19 cellular contexts compared by ENCODE assay signal in the genomic region with DNA sequence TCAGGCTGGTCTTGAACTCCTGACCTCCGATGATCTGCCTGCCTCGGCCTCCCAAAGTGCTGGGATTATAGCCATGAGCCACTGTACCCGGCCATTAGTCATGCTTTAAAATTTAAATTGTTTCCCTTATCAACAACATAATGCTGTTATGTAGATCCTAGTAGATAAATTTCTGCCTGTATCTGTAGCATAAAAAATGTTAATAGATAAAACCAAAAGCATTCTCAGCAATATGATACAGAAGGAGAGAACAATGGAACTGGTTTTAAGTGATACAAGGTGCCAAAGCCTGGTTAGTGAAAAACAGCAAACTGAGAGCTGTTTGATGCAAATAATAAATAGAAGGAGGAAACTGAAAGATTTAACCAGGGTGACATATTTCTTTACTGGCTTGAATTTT.
"Had no signal": no experiment of that assay in that cellular context is flagged by ENCODE, and none has a peak within 500 bp of the region (broad histone marks: within the 10 kb centered on the region; RNA-seq: fewer than 3 reads in every experiment).

No MANE protein-coding gene starts in this region.

- H3K4me3 Mint-ChIP-seq: activated CD4-positive, alpha-beta T cell treated with anti-CD3 and anti-CD28 coated beads, Interleukin-2, amount 10 ng/mL, durations not matched to agents 7 days and 5 days; brain; central memory CD8-positive, alpha-beta T cell; nephron had no signal

- H3K27ac ChIP-seq: epithelial cell of prostate, gastroesophageal sphincter, sigmoid colon, stomach, thoracic aorta had no signal

- H3K27me3 ChIP-seq: gastroesophageal sphincter, sigmoid colon, stomach had no signal

- H3K4me1 Mint-ChIP-seq: activated CD4-positive, alpha-beta T cell treated with anti-CD3 and anti-CD28 coated beads, Interleukin-2, amount 10 ng/mL, durations not matched to agents 7 days and 5 days; brain had no signal

- H3K9me3 Mint-ChIP-seq: activated CD4-positive, alpha-beta T cell treated with anti-CD3 and anti-CD28 coated beads, Interleukin-2, amount 10 ng/mL, durations not matched to agents 7 days and 5 days; activated T-helper 2 cell treated with anti-CD3 and anti-CD28 coated beads, Interferon-gamma antibody, Interleukin-2, Interleukin-4, amounts not matched to agents 10 μg/mL and 5 μg/mL and 100 μg/mL, durations not matched to agents 14 hours and 24 hours and 36 hours; central memory CD8-positive, alpha-beta T cell; nephron had no signal

- H3K27me3 Mint-ChIP-seq: activated CD4-positive, alpha-beta T cell treated with anti-CD3 and anti-CD28 coated beads, Interleukin-2, amount 10 ng/mL, durations not matched to agents 7 days and 5 days; brain; central memory CD8-positive, alpha-beta T cell had no signal

- H3K4me1 ChIP-seq: gastroesophageal sphincter, sigmoid colon, stomach had no signal

- H3K4me3 ChIP-seq: gastroesophageal sphincter, sigmoid colon, stomach, thoracic aorta had no signal

- ATAC-seq: gastroesophageal sphincter, left lobe of liver had no signal

- DNase-seq: activated CD4-positive, alpha-beta T cell treated with anti-CD3 and anti-CD28 coated beads, Interleukin-2, amount 10 ng/mL, durations not matched to agents 7 days and 5 days; activated CD4-positive, CD25-positive, alpha-beta regulatory T cell; activated naive CD4-positive, alpha-beta T cell treated with anti-CD3 and anti-CD28 coated beads, Interleukin-2, amount 50 U/mL, for 16 hours; amygdala; effector memory CD4-positive, alpha-beta T cell; islet precursor cell; occipital lobe; sigmoid colon; stimulated activated CD4-positive, alpha-beta T cell treated with anti-CD3 and anti-CD28 coated beads, Interleukin-4, amount 100 ng/mL, for 1 hour; stimulated activated CD8-positive, alpha-beta memory T cell treated with anti-CD3 and anti-CD28 coated beads, Interleukin-4, amount 100 ng/mL, for 48 hours; stomach had no signal

- H3K27ac Mint-ChIP-seq: activated CD4-positive, alpha-beta T cell treated with anti-CD3 and anti-CD28 coated beads, Interleukin-2, amount 10 ng/mL, durations not matched to agents 7 days and 5 days; activated T-helper 2 cell treated with anti-CD3 and anti-CD28 coated beads, Interferon-gamma antibody, Interleukin-2, Interleukin-4, amounts not matched to agents 10 μg/mL and 5 μg/mL and 100 μg/mL, durations not matched to agents 14 hours and 24 hours and 36 hours had no signal

- H3K9me3 ChIP-seq: gastroesophageal sphincter, sigmoid colon, stomach, thoracic aorta had no signal
